In genomic region chr7:100476108-100476780, GRCh38 we compare ENCODE assay signal across 9 cellular contexts. TPM values are rescaled to one million over a fixed set of nuclear protein-coding genes. Genes with fewer than 3 reads are reported as not detected.
A peak's percentile ranks its signal among the peaks of the same experiment; 100 is the strongest.
DNase-seq lines count a peak whose midpoint lies in the region; ATAC-seq and TF ChIP-seq lines count a peak whose summit lies in the region.
"Had no signal": no experiment of that assay in that cellular context is flagged by ENCODE, and none has a peak within 500 bp of the region (broad histone marks: within the 10 kb centered on the region; RNA-seq: fewer than 3 reads in every experiment).

No MANE protein-coding gene starts in this region.

- no peak for ATAC-seq in activated B cell treated with CpG ODN at 0.5 μM for 24 hours (ENCODE audit: low read depth)
- no peak for ATAC-seq in stimulated activated naive B cell treated with anti-CD40 and anti-IgM and Interleukin-4, amounts not matched to agents 10 μg/mL and 1 μg/mL and 100 μg/mL, for 72 hours (replicated peaks)
- ATAC-seq in GM19395 (IDR thresholded peaks at IDR 0.05; ENCODE audit: unreplicated experiment) = no peak
- no peak for ATAC-seq in GM18502 (IDR thresholded peaks at IDR 0.05; ENCODE audit: poor library complexity, unreplicated experiment)

- no peaks in the 10 kb centered on the region for H3K9me3 Mint-ChIP-seq in activated B cell treated with CpG ODN at 0.5 μM for 24 hours
- peaks cover 4% of the 10 kb centered on the region for H3K9me3 Mint-ChIP-seq in glutamatergic neuron (ENCODE audit: unreplicated experiment)
- H3K9me3 Mint-ChIP-seq in stimulated activated naive B cell treated with anti-CD40 and anti-IgM and Interleukin-4, amounts not matched to agents 10 μg/mL and 1 μg/mL and 100 μg/mL, for 72 hours = peaks cover 0 to 1% of the 10 kb centered on the region in 2 donors

- TF ChIP-seq CTCF in activated B cell treated with CpG ODN at 0.5 μM for 24 hours (IDR thresholded peaks at IDR 0.05) (no peak), glutamatergic neuron (IDR thresholded peaks at IDR 0.05; ENCODE audit: partially characterized antibody, unreplicated experiment) (no peak)

- DNase-seq in H7 (peak; percentile 24), activated B cell treated with CpG ODN at 0.5 μM for 24 hours (no peak), glutamatergic neuron (no peak), LoVo (ENCODE audit: low spot score) (no peak), ureter (ENCODE audit: low spot score) (no peak)
- no peak for DNase-seq in stimulated activated naive B cell treated with anti-CD40 and anti-IgM and Interleukin-4, amounts not matched to agents 10 μg/mL and 1 μg/mL and 100 μg/mL, for 72 hours
- DNase-seq: NCI-H446 treated with DMSO at 0.1 percent for 48 hours had no signal

- intact Hi-C loops in activated B cell treated with CpG ODN at 0.5 μM for 24 hours (cut with micrococcal nuclease) = loop anchor here (5.0 kb wide), 1 partner anchor 231 kb away; the partner anchor contains the start of gene POP7

- H3K4me3 ChIP-seq in H7 (ENCODE audit: insufficient read depth, low read depth, low read length) = no peak overlapping the region

- H3K4me3 Mint-ChIP-seq in activated B cell treated with CpG ODN at 0.5 μM for 24 hours = peak overlapping the region; percentile 82
- H3K4me3 Mint-ChIP-seq in glutamatergic neuron (ENCODE audit: unreplicated experiment) = peak overlapping the region; percentile 66
- peak overlapping the region; percentile 83 to 85 for H3K4me3 Mint-ChIP-seq in stimulated activated naive B cell treated with anti-CD40 and anti-IgM and Interleukin-4, amounts not matched to agents 10 μg/mL and 1 μg/mL and 100 μg/mL, for 72 hours

- peaks cover 36% of the 10 kb centered on the region for H3K36me3 Mint-ChIP-seq in activated B cell treated with CpG ODN at 0.5 μM for 24 hours (ENCODE audit: low read depth)
- H3K36me3 Mint-ChIP-seq in glutamatergic neuron (ENCODE audit: unreplicated experiment) = no peaks in the 10 kb centered on the region
- peaks cover 48 to 60% of the 10 kb centered on the region in 2 donors for H3K36me3 Mint-ChIP-seq in stimulated activated naive B cell treated with anti-CD40 and anti-IgM and Interleukin-4, amounts not matched to agents 10 μg/mL and 1 μg/mL and 100 μg/mL, for 72 hours

- H3K27ac Mint-ChIP-seq in activated B cell treated with CpG ODN at 0.5 μM for 24 hours = peak overlapping the region; percentile 88
- H3K27ac Mint-ChIP-seq in glutamatergic neuron (ENCODE audit: unreplicated experiment) = no peak overlapping the region
- H3K27ac Mint-ChIP-seq in stimulated activated naive B cell treated with anti-CD40 and anti-IgM and Interleukin-4, amounts not matched to agents 10 μg/mL and 1 μg/mL and 100 μg/mL, for 72 hours = peak overlapping the region; percentile 92

- POLR2A ChIA-PET in activated B cell treated with CpG ODN at 0.5 μM for 24 hours (lab: Charles Lee) = interaction anchor here (0.7 to 4.4 kb wide), 6 partner anchors 26 to 1736 kb away, joined by 3 to 38 read pairs (median 4); partner anchors contain the start of genes AGFG2, FBXO24, LRCH4 and MEPCE

- H3K27me3 Mint-ChIP-seq in activated B cell treated with CpG ODN at 0.5 μM for 24 hours (no peaks in the 10 kb centered on the region), glutamatergic neuron (ENCODE audit: unreplicated experiment) (peaks cover 5% of the 10 kb centered on the region)
- no peaks in the 10 kb centered on the region for H3K27me3 Mint-ChIP-seq in stimulated activated naive B cell treated with anti-CD40 and anti-IgM and Interleukin-4, amounts not matched to agents 10 μg/mL and 1 μg/mL and 100 μg/mL, for 72 hours

- no peaks in the 10 kb centered on the region for H3K27me3 ChIP-seq in H7 (ENCODE audit: control insufficient read depth, insufficient read depth, low read length)

- CTCF ChIA-PET in activated B cell treated with CpG ODN at 0.5 μM for 24 hours (lab: Charles Lee) = interaction anchor here (1.5 kb wide), 1 partner anchor 83 kb away, joined by 5 read pairs; no protein-coding TSS in a partner anchor

- H3K36me3 ChIP-seq in H7 (replicated peaks; ENCODE audit: control insufficient read depth, insufficient read depth, low read length) = no peaks in the 10 kb centered on the region; the same call in none of the 2 replicates

- H3K4me1 Mint-ChIP-seq in activated B cell treated with CpG ODN at 0.5 μM for 24 hours (peaks cover 48% of the 10 kb centered on the region), glutamatergic neuron (ENCODE audit: low read depth, unreplicated experiment) (peaks cover 16% of the 10 kb centered on the region)
- H3K4me1 Mint-ChIP-seq in stimulated activated naive B cell treated with anti-CD40 and anti-IgM and Interleukin-4, amounts not matched to agents 10 μg/mL and 1 μg/mL and 100 μg/mL, for 72 hours = peaks cover 35 to 63% of the 10 kb centered on the region in 2 donors

RNA-seq across cellular contexts. Expression of gene TSC22D4, which starts 2.8 kb away (rescaled TPM):
- 31.5 and 35.8 TPM in 2 replicates for total RNA-seq in H7 (2014; rRNA removed; shearing (Covaris generic))
- 60.2 and 68.7 TPM in 2 replicates for total RNA-seq in activated B cell treated with CpG ODN at 0.5 μM for 24 hours
- 39.6 TPM for total RNA-seq in glutamatergic neuron (ENCODE audit: unreplicated experiment)
- 42.9 TPM for total RNA-seq in ureter

RNA-seq across cellular contexts. Expression of gene NYAP1, which starts 7.5 kb away (rescaled TPM):
- 4.0 and 5.5 TPM in 2 replicates for total RNA-seq in H7 (2014; rRNA removed; shearing (Covaris generic))
- total RNA-seq in activated B cell treated with CpG ODN at 0.5 μM for 24 hours = not detected in 2 replicates
- 36.6 TPM for total RNA-seq in glutamatergic neuron (ENCODE audit: unreplicated experiment)
- 0.68 TPM for total RNA-seq in ureter

RNA-seq across cellular contexts. Expression of gene SPACDR, which starts 12.2 kb away (rescaled TPM):
- 0.11 and 1.1 TPM in 2 replicates for total RNA-seq in H7 (2014; rRNA removed; shearing (Covaris generic))
- total RNA-seq in activated B cell treated with CpG ODN at 0.5 μM for 24 hours (2.3 and 2.7 TPM in 2 replicates), glutamatergic neuron (ENCODE audit: unreplicated experiment) (1.7 TPM), ureter (not detected)

RNA-seq across cellular contexts. Expression of gene PPP1R35, which starts 39.9 kb away (rescaled TPM):
- 96.6 and 97.8 TPM in 2 replicates for total RNA-seq in H7 (2014; rRNA removed; shearing (Covaris generic))
- total RNA-seq in activated B cell treated with CpG ODN at 0.5 μM for 24 hours = 41.2 and 45.0 TPM in 2 replicates
- total RNA-seq in glutamatergic neuron (ENCODE audit: unreplicated experiment) = 24.1 TPM
- 32.4 TPM for total RNA-seq in ureter

RNA-seq across cellular contexts. Expression of gene MEPCE, which starts 46.6 kb away (rescaled TPM):
- 47.1 and 50.5 TPM in 2 replicates for total RNA-seq in H7 (2014; rRNA removed; shearing (Covaris generic))
- total RNA-seq in activated B cell treated with CpG ODN at 0.5 μM for 24 hours = 61.0 and 65.5 TPM in 2 replicates
- total RNA-seq in glutamatergic neuron (ENCODE audit: unreplicated experiment) = 18.5 TPM
- 33.7 TPM for total RNA-seq in ureter
